Comparison of ENCODE assay signal across 18 cellular contexts in the genomic region with DNA sequence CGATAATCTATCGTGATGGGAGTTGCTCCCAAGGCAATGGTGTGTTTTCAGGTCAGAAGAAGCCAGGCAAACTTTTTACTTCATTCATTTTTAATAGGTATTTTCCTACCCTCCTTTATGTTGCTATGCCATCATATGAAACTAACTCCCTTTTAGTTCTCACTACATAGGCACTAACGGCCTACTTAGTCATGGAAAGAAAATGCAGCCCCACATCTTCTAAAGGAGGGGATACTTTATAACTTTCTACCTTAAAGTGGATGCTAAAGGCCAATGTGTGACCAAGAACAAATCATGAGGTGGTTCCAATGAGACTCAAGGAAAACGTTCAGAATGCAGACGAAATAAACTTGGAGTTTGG.
DNase-seq lines count a peak whose midpoint lies in the region; ATAC-seq, FAIRE-seq and TF ChIP-seq lines count a peak whose summit lies in the region.
"Had no signal": no experiment of that assay in that cellular context is flagged by ENCODE, and none has a peak within 500 bp of the region (broad histone marks: within the 10 kb centered on the region; RNA-seq: fewer than 3 reads in every experiment).

No MANE protein-coding gene starts in this region.

- H3K36me3 ChIP-seq in PC-9 (ENCODE audit: low read depth): no peaks in the 10 kb centered on the region
- H3K36me3 ChIP-seq in mammary epithelial cell (ENCODE audit: insufficient read depth, low read length): no peaks in the 10 kb centered on the region
- H3K36me3 ChIP-seq: MG63, Peyer's patch, SJSA1 had no signal

- H4K20me1 ChIP-seq in PC-9 (ENCODE audit: insufficient read depth) (no peaks in the 10 kb centered on the region), mammary epithelial cell (ENCODE audit: insufficient read depth, low read length) (no peaks in the 10 kb centered on the region)

- H3K27me3 ChIP-seq in PC-9 (ENCODE audit: insufficient read depth, low read depth): no peaks in the 10 kb centered on the region
- no peaks in the 10 kb centered on the region for H3K27me3 ChIP-seq in mammary epithelial cell (ENCODE audit: insufficient read depth, low read length)
- H3K27me3 ChIP-seq: MG63, Peyer's patch had no signal

- peak overlapping the region; percentile 59 for H3K9ac ChIP-seq in mammary epithelial cell (ENCODE audit: insufficient read depth, low read length)

- ATAC-seq in A549: no peak; a peak in 2 of 6 replicates
- peak; percentile 50 for ATAC-seq in omental fat pad (ENCODE audit: low FRiP score)
- ATAC-seq: Right ventricle myocardium inferior had no signal

- dilution Hi-C loops in mammary epithelial cell (cut with HindIII; ENCODE audit: low sequenced_read_pairs): no loop called here

- POLR2A ChIA-PET in A549 (lab: Yijun Ruan, JAX): interaction anchor here (0.7 to 2.5 kb wide), 5 partner anchors 13 to 660 kb away, joined by 3 to 16 read pairs (median 4); no protein-coding TSS in a partner anchor
- POLR2A ChIA-PET in PC-9 (lab: Charles Lee; ENCODE audit: unreplicated experiment): interaction anchor here (0.6 to 0.7 kb wide), 4 partner anchors 13 to 673 kb away, joined by 3 to 6 read pairs (median 4); no protein-coding TSS in a partner anchor

- in situ Hi-C loops in mammary epithelial cell (cut with MboI; ENCODE audit: low sequenced_read_pairs in 2 of 2): loop anchor here in 1 of 2 donors (25.0 kb wide), 1 partner anchor 1247 kb away; a partner anchor contains a TSS

- 28% methylated on average over 5 of the region's 5 CpGs for WGBS in A549 (ENCODE audit: missing lambda C conversion rate)
- WGBS in mammary epithelial cell (ENCODE audit: low coverage, missing lambda C conversion rate): 24% methylated on average over 5 of the region's 5 CpGs

- H3K27ac ChIP-seq in A549 (peak overlapping the region; percentile 67 to 83), PC-9 (peak overlapping the region; percentile 78), mammary epithelial cell (ENCODE audit: insufficient read depth, low read depth, low read length) (peak overlapping the region; percentile 94)
- H3K27ac ChIP-seq: C4-2B, Peyer's patch, SJSA1 had no signal

- no peak for TF ChIP-seq POLR2A in A549 (IDR thresholded peaks at IDR 0.05; ENCODE audit: low read length)

- no peak overlapping the region for H3K4me3 ChIP-seq in A549
- H3K4me3 ChIP-seq in PC-9: peak overlapping the region; percentile 0; the same call in 1 of the 2 replicates
- H3K4me3 ChIP-seq in mammary epithelial cell (replicated peaks in 1 of 3; ENCODE audit: insufficient read depth in 1 of 3, low read depth in 2 of 3, low read length in 3 of 3): no peak overlapping the region
- H3K4me3 ChIP-seq: MG63, Peyer's patch, SJSA1 had no signal

- H3F3A ChIP-seq in PC-9 (ENCODE audit: insufficient read depth, low read depth): peaks cover 20% of the 10 kb centered on the region

- H3K9me3 ChIP-seq in A549: no peaks in the 10 kb centered on the region
- no peaks in the 10 kb centered on the region for H3K9me3 ChIP-seq in PC-9 (ENCODE audit: insufficient read depth, low read depth)
- no peaks in the 10 kb centered on the region for H3K9me3 ChIP-seq in mammary epithelial cell (replicated peaks; ENCODE audit: insufficient read depth, low read length)
- H3K9me3 ChIP-seq: MG63, Peyer's patch, SJSA1 had no signal

- no peaks in the 10 kb centered on the region for H3K9me2 ChIP-seq in PC-9 (ENCODE audit: insufficient read depth)

- no peak; a peak in 1 of 5 replicates for TF ChIP-seq RAD21 in A549 (conservative IDR thresholded peaks at IDR 0.05 in 1 of 2, IDR thresholded peaks at IDR 0.05 in 1 of 2)

- no peak for TF ChIP-seq EP300 in A549 (IDR thresholded peaks at IDR 0.05)

- no peak for FAIRE-seq in A549 (lab: Jason Lieb, UNC)
- FAIRE-seq: D721Med had no signal

- DNase-seq in A549 (ENCODE audit: low read depth in 1 of 2, low spot score in 1 of 2) (no peak), PC-9 (no peak), mammary epithelial cell (no peak), omental fat pad (ENCODE audit: low spot score) (no peak), cardiac septum (ENCODE audit: low spot score) (no peak), NCI-H2029 (lab: John Stamatoyannopoulos, UW) (no peak), COR-L47 (lab: John Stamatoyannopoulos, UW) (no peak)
- DNase-seq: CD8-positive, alpha-beta memory T cell; GDM1; Kasumi-1; NCI-H1694 treated with DMSO at 0.1 percent for 48 hours; NCI-H2107; Peyer's patch had no signal

- no peaks in the 10 kb centered on the region for H3K79me2 ChIP-seq in PC-9 (ENCODE audit: low read depth)
- no peaks in the 10 kb centered on the region for H3K79me2 ChIP-seq in mammary epithelial cell (ENCODE audit: insufficient read depth, low read length)

- CTCF ChIA-PET in A549 (lab: Yijun Ruan, JAX): interaction anchor here (0.7 to 7.8 kb wide), 13 partner anchors 9 to 295 kb away, joined by 3 to 134 read pairs (median 4); a partner anchor contains a TSS
- CTCF ChIA-PET in PC-9 (lab: Charles Lee): no interaction called here
- CTCF ChIA-PET in mammary epithelial cell (lab: Charles Lee; ENCODE audit: low non-redundant PET): interaction anchor here (0.6 kb wide), 1 partner anchor 196 kb away, joined by 6 read pairs; no protein-coding TSS in a partner anchor

- H3K4me1 ChIP-seq in A549: peaks cover 68% of the 10 kb centered on the region
- peaks cover 51% of the 10 kb centered on the region for H3K4me1 ChIP-seq in PC-9 (replicated peaks; ENCODE audit: insufficient read depth)
- H3K4me1 ChIP-seq in mammary epithelial cell (ENCODE audit: insufficient read depth, low read length): peaks cover 50% of the 10 kb centered on the region
- H3K4me1 ChIP-seq: Peyer's patch had no signal

- H3K4me2 ChIP-seq in A549: peak overlapping the region; percentile 66
- H3K4me2 ChIP-seq in PC-9: peak overlapping the region; percentile 51
- peak overlapping the region; percentile 43 for H3K4me2 ChIP-seq in mammary epithelial cell (ENCODE audit: insufficient read depth, low read depth, low read length)

- H2AFZ ChIP-seq in PC-9 (0 out of 2 replicates have a peak overlapping the region, but pooled peaks have one; percentile 39), mammary epithelial cell (ENCODE audit: low read depth, low read length) (peak overlapping the region; percentile 11)

- intact Hi-C loops in PC-9 (cut with micrococcal nuclease; ENCODE audit: unreplicated experiment): loop anchor here (1.0 to 10.0 kb wide), 5 partner anchors 9 to 960 kb away; a partner anchor contains a TSS
- intact Hi-C loops in mammary epithelial cell (cut with micrococcal nuclease): loop anchor here (2.0 to 10.0 kb wide), 4 partner anchors 16 to 964 kb away; a partner anchor contains a TSS
- intact Hi-C loops in cardiac septum (cut with DNase I): loop anchor here (2.0 kb wide), 1 partner anchor 60 kb away; no protein-coding TSS in a partner anchor

- TF ChIP-seq CTCF in A549 (IDR thresholded peaks at IDR 0.05) (no peak), PC-9 (conservative IDR thresholded peaks at IDR 0.05) (no peak), mammary epithelial cell (conservative IDR thresholded peaks at IDR 0.05 in 1 of 2, IDR thresholded peaks at IDR 0.05 in 1 of 2; ENCODE audit: extremely low read depth in 1 of 2, insufficient read depth in 1 of 2, low read depth in 1 of 2, low read length in 2 of 2) (no peak), omental fat pad (IDR thresholded peaks at IDR 0.05) (no peak)

- BruUV-seq in PC-9 (replicated peaks; lab: Mats Ljungman, UMichigan): no TSS peak
- TSS peak; percentile 93 for BruUV-seq in mammary epithelial cell (replicated peaks; lab: Mats Ljungman, UMichigan)

TF ChIP-seq in A549, 52 proteins besides CTCF, POLR2A, EP300 and RAD21:
- no peak for TF ChIP-seq EHF (CRISPR knock-in tag; IDR thresholded peaks at IDR 0.05)
- TF ChIP-seq, protein P1, sequence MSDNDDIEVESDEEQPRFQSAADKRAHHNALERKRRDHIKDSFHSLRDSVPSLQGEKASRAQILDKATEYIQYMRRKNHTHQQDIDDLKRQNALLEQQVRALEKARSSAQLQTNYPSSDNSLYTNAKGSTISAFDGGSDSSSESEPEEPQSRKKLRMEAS (IDR thresholded peaks at IDR 0.05): 0 out of 2 replicates have a peak, but pooled peaks have one; percentile 4
